Comparison of ENCODE assay signal across 8 cellular contexts in genomic region chr1:101025680-101026393, GRCh38. TPM values are rescaled to one million over a fixed set of nuclear protein-coding genes. Genes with fewer than 3 reads are reported as not detected.
A peak's percentile ranks its signal among the peaks of the same experiment; 100 is the strongest.
DNase-seq lines count a peak whose midpoint lies in the region; ATAC-seq and TF ChIP-seq lines count a peak whose summit lies in the region.

DPH5 (minus strand) TSS chr1:101025784; CDS start chr1:101025443, 341 bp downstream.

- peak within 1 kb of the TSS; percentile 66 to 88 (median 72) for H3K4me3 ChIP-seq in BLaER1 treated with 17β-estradiol and CSF1 and Interleukin-3, amounts not matched to agents 10 nM and 100 nM
- H3K4me3 ChIP-seq in duodenal mucosa (ENCODE audit: low read depth in 1 of 2, low read length in 2 of 2) (peak within 1 kb of the TSS; percentile 84 to 95), right lobe of liver (peak within 1 kb of the TSS; percentile 68 to 79 (median 75))

- POLR2A ChIA-PET in activated CD4-positive, alpha-beta memory T cell treated with anti-CD3 and anti-CD28 coated beads for 36 hours (lab: Charles Lee) = interaction anchor here (1.0 to 1.4 kb wide), 3 partner anchors 152 to 213 kb away, joined by 3 to 5 read pairs (median 5); no protein-coding TSS in a partner anchor

- TF ChIP-seq POLR2A in right lobe of liver (IDR thresholded peaks at IDR 0.05) = peak; percentile 87

- ATAC-seq in GM19324 (IDR thresholded peaks at IDR 0.05; ENCODE audit: low FRiP score, unreplicated experiment) (peak; percentile 87), HG03469 (IDR thresholded peaks at IDR 0.05; ENCODE audit: unreplicated experiment) (peak; percentile 53), right lobe of liver (peak; percentile 98 to 99 (median 98))

- peak within 1 kb of the TSS; percentile 83 to 95 (median 88) for H3K9ac ChIP-seq in BLaER1 treated with 17β-estradiol and CSF1 and Interleukin-3, amounts not matched to agents 10 nM and 100 nM
- peak within 1 kb of the TSS; percentile 67 to 82 for H3K9ac ChIP-seq in duodenal mucosa (ENCODE audit: low read depth in 1 of 2, low read length in 2 of 2)

- CTCF ChIA-PET in activated CD4-positive, alpha-beta memory T cell treated with anti-CD3 and anti-CD28 coated beads for 36 hours (lab: Charles Lee) = interaction anchor here (0.6 kb wide), 2 partner anchors 210 to 263 kb away, joined by 3 read pairs; no protein-coding TSS in a partner anchor

- DNase-seq in NCI-H82 (lab: John Stamatoyannopoulos, UW) (peak; percentile 95), right lobe of liver (peak; percentile 92 to 94 (median 94))
- peak; percentile 94 for DNase-seq in activated CD4-positive, alpha-beta memory T cell treated with anti-CD3 and anti-CD28 coated beads for 36 hours
- DNase-seq in stimulated activated CD4-positive, alpha-beta T cell treated with anti-CD3 and anti-CD28 coated beads, Interleukin-4, amount 100 ng/mL, for 4 hours = peak; percentile 88 to 90

- TF ChIP-seq CTCF in right lobe of liver (IDR thresholded peaks at IDR 0.05) = no peak

- no peaks in the 10 kb centered on the region for H3K9me3 Mint-ChIP-seq in activated CD4-positive, alpha-beta memory T cell treated with anti-CD3 and anti-CD28 coated beads for 36 hours

- H3K27me3 ChIP-seq in BLaER1 treated with 17β-estradiol and CSF1 and Interleukin-3, amounts not matched to agents 10 nM and 100 nM = no peaks in the 10 kb centered on the region
- H3K27me3 ChIP-seq in duodenal mucosa (ENCODE audit: control insufficient read depth in 1 of 2, insufficient read depth in 2 of 2, low read length in 2 of 2) (no peaks in the 10 kb centered on the region), right lobe of liver (no peaks in the 10 kb centered on the region)

- peak within 1 kb of the TSS; percentile 66 to 95 (median 90); a peak in 21 of 22 replicates for H3K27ac ChIP-seq in BLaER1 treated with 17β-estradiol and CSF1 and Interleukin-3, amounts not matched to agents 10 nM and 100 nM
- H3K27ac ChIP-seq in duodenal mucosa (ENCODE audit: low read depth, low read length) (peak within 1 kb of the TSS; percentile 51), right lobe of liver (peak within 1 kb of the TSS; percentile 81 to 83 (median 82))

- H3K36me3 ChIP-seq in BLaER1 treated with 17β-estradiol and CSF1 and Interleukin-3, amounts not matched to agents 10 nM and 100 nM = peaks cover 4 to 55% (median 29%) of the 10 kb centered on the region in 11 experiments; a peak in 21 of 22 replicates
- H3K36me3 ChIP-seq in duodenal mucosa (ENCODE audit: control insufficient read depth in 1 of 2, insufficient read depth in 2 of 2, low read length in 2 of 2) (no peaks in the 10 kb centered on the region), right lobe of liver (peaks cover 0 to 6% (median 0%) of the 10 kb centered on the region in 4 donors)

- no peaks in the 10 kb centered on the region for H3K27me3 Mint-ChIP-seq in activated CD4-positive, alpha-beta memory T cell treated with anti-CD3 and anti-CD28 coated beads for 36 hours

- H3K27ac Mint-ChIP-seq in activated CD4-positive, alpha-beta memory T cell treated with anti-CD3 and anti-CD28 coated beads for 36 hours = peak within 1 kb of the TSS; percentile 89

- peaks cover 39% of the 10 kb centered on the region for H3K36me3 Mint-ChIP-seq in activated CD4-positive, alpha-beta memory T cell treated with anti-CD3 and anti-CD28 coated beads for 36 hours

- peaks cover 27 to 44% (median 41%) of the 10 kb centered on the region in 10 experiments for H3K4me1 ChIP-seq in BLaER1 treated with 17β-estradiol and CSF1 and Interleukin-3, amounts not matched to agents 10 nM and 100 nM
- H3K4me1 ChIP-seq in duodenal mucosa (ENCODE audit: control insufficient read depth in 1 of 2, insufficient read depth in 2 of 2, low read length in 2 of 2) (peaks cover 8 to 10% of the 10 kb centered on the region in 2 donors), right lobe of liver (peaks cover 0 to 28% (median 5%) of the 10 kb centered on the region in 4 donors)

- H4K20me1 ChIP-seq in BLaER1 treated with 17β-estradiol and CSF1 and Interleukin-3, amounts not matched to agents 10 nM and 100 nM = no peaks in the 10 kb centered on the region

- WGBS in right lobe of liver (ENCODE audit: insufficient coverage, low coverage, low lambda C conversion rate, missing lambda C conversion rate) = 0% methylated on average over 18 of the region's 37 CpGs

- H3K4me3 Mint-ChIP-seq in activated CD4-positive, alpha-beta memory T cell treated with anti-CD3 and anti-CD28 coated beads for 36 hours = peak within 1 kb of the TSS; percentile 89

- H3K9me3 ChIP-seq in BLaER1 treated with 17β-estradiol and CSF1 and Interleukin-3, amounts not matched to agents 10 nM and 100 nM (replicated peaks in 1 of 11) = peaks cover 0 to 6% (median 0%) of the 10 kb centered on the region in 11 experiments; a peak in 6 of 22 replicates
- no peaks in the 10 kb centered on the region for H3K9me3 ChIP-seq in duodenal mucosa (ENCODE audit: control insufficient read depth in 1 of 2, low read length in 2 of 2)
- H3K9me3 ChIP-seq in right lobe of liver = no peaks in the 10 kb centered on the region

- H3K4me2 ChIP-seq in BLaER1 treated with 17β-estradiol and CSF1 and Interleukin-3, amounts not matched to agents 10 nM and 100 nM = peak within 1 kb of the TSS; percentile 82 to 94 (median 88)

- intact Hi-C loops in activated CD4-positive, alpha-beta memory T cell treated with anti-CD3 and anti-CD28 coated beads for 36 hours (cut with micrococcal nuclease) = loop anchor here (1.0 to 2.0 kb wide), 7 partner anchors 20 to 265 kb away; partner anchors contain the start of gene SLC30A7
- intact Hi-C loops in right lobe of liver (cut with DNase I) = no loop called here

- H3K4me1 Mint-ChIP-seq in activated CD4-positive, alpha-beta memory T cell treated with anti-CD3 and anti-CD28 coated beads for 36 hours (ENCODE audit: low read depth) = peaks cover 54% of the 10 kb centered on the region

RNA-seq across cellular contexts. Expression of gene DPH5, which starts in this region (rescaled TPM):
- total RNA-seq in activated CD4-positive, alpha-beta memory T cell treated with anti-CD3 and anti-CD28 coated beads for 36 hours = 10 to 100 TPM; 56.5 to 59.6 TPM
- 10 to 100 TPM; 10.9 to 21.4 (median 16.8) TPM for total RNA-seq in right lobe of liver

Comparison
In these comparisons a context has a peak if more than half of its experiments do, and no peak if none do; other contexts are left out.
1. Peak in every context shown above with its lines: DNase-seq, ATAC-seq, H3K4me3 ChIP-seq and H3K27ac ChIP-seq.